ENCODE assay signal across 11 cellular contexts in the genomic region with DNA sequence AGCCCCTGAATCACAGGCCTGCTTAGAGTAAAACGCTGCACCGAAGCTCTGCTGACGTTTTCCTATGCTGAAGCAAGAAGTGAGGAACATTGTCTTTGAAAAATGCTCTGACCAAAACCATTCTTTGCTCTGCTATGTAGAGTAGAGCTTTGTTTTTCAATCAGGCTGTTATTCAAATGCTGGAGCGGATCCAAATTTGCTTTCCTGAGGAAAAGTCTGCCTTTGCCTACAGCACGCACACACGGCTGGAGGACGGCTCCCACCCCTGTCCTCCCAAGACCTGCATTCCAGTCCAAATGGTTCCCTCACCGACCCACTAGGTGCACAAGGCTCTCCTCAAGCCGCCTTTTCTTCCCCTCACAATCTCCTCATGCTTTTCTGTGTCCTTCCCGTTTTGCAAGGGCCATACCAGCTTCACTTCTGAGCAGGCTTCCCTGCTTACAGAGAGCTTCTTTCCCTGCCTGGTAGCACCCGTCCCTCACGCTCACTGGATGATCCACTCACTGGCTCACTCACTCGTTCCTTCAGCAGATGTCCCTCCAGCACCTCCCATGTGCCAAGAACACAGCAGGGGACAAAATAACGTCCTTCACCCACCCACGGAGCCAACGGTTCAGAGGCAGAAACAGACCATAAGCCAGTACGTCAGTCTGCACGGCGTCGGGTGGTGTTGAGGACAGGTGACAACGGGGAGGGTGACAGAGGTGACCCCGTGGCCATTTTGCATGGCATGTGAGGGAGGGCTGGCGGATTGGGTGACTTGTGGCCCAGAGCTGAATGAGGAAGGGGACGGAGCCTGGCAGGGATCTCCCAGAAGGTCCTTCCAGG.
DNase-seq lines count a peak whose midpoint lies in the region; FAIRE-seq and TF ChIP-seq lines count a peak whose summit lies in the region.
"Had no signal": no experiment of that assay in that cellular context is flagged by ENCODE, and none has a peak within 500 bp of the region (broad histone marks: within the 10 kb centered on the region; RNA-seq: fewer than 3 reads in every experiment).

No MANE protein-coding gene starts in this region.

- no peak overlapping the region for H3K4me3 Mint-ChIP-seq in activated naive CD8-positive, alpha-beta T cell treated with anti-CD3 and anti-CD28 coated beads for 36 hours
- H3K4me3 Mint-ChIP-seq: dendritic cell treated with granulocyte-macrophage colony-stimulating factor and Interleukin-4, amounts not matched to agents 40 ng/mL and 50 ng/mL, for 4 days had no signal

- H3K9me3 Mint-ChIP-seq in activated naive CD8-positive, alpha-beta T cell treated with anti-CD3 and anti-CD28 coated beads for 36 hours: peaks cover 13% of the 10 kb centered on the region

- FAIRE-seq in D721Med (lab: Jason Lieb, UNC): no peak

- peaks cover 80% of the 10 kb centered on the region for H3K4me1 Mint-ChIP-seq in activated naive CD8-positive, alpha-beta T cell treated with anti-CD3 and anti-CD28 coated beads for 36 hours

- DNase-seq in COLO829 (ENCODE audit: low spot score) (peak; percentile 50), glomerular endothelial cell (ENCODE audit: extremely low read depth, low read depth, low spot score) (peak; percentile 92), renal cortical epithelial cell (ENCODE audit: low read depth) (peak; percentile 56), D721Med (ENCODE audit: insufficient read length, low spot score) (no peak), SKM-1 treated with dmso at 0.1 percent for 144 hours (lab: John Stamatoyannopoulos, UW; ENCODE audit: unreplicated experiment) (no peak), OCI-M2 (lab: John Stamatoyannopoulos, UW; ENCODE audit: unreplicated experiment) (no peak), midbrain (lab: John Stamatoyannopoulos, UW) (no peak)
- DNase-seq in activated naive CD8-positive, alpha-beta T cell treated with anti-CD3 and anti-CD28 coated beads for 36 hours: no peak
- DNase-seq: NCI-H1048, NCI-H524 had no signal

- H3K36me3 Mint-ChIP-seq in activated naive CD8-positive, alpha-beta T cell treated with anti-CD3 and anti-CD28 coated beads for 36 hours: peaks cover 66% of the 10 kb centered on the region

- TF ChIP-seq CTCF in D721Med (IDR thresholded peaks at IDR 0.05; ENCODE audit: insufficient read depth, missing control alignments): no peak

- peak overlapping the region; percentile 2 for H3K27ac Mint-ChIP-seq in activated naive CD8-positive, alpha-beta T cell treated with anti-CD3 and anti-CD28 coated beads for 36 hours
- H3K27ac Mint-ChIP-seq: dendritic cell treated with granulocyte-macrophage colony-stimulating factor and Interleukin-4, amounts not matched to agents 40 ng/mL and 50 ng/mL, for 4 days had no signal

- H3K27me3 Mint-ChIP-seq in activated naive CD8-positive, alpha-beta T cell treated with anti-CD3 and anti-CD28 coated beads for 36 hours: no peaks in the 10 kb centered on the region

Comparison
In these comparisons a context has a peak if more than half of its experiments do, and no peak if none do; other contexts are left out.
1. DNase-seq: peak in COLO829 (single experiment), glomerular endothelial cell (single experiment) and renal cortical epithelial cell (single experiment); none in activated naive CD8-positive, alpha-beta T cell treated with anti-CD3 and anti-CD28 coated beads for 36 hours (single experiment), D721Med (single experiment), SKM-1 treated with dmso at 0.1 percent for 144 hours (single experiment), OCI-M2 (single experiment) and midbrain (single experiment).